ENCODE assay signal across 1 cellular context in the genomic region with DNA sequence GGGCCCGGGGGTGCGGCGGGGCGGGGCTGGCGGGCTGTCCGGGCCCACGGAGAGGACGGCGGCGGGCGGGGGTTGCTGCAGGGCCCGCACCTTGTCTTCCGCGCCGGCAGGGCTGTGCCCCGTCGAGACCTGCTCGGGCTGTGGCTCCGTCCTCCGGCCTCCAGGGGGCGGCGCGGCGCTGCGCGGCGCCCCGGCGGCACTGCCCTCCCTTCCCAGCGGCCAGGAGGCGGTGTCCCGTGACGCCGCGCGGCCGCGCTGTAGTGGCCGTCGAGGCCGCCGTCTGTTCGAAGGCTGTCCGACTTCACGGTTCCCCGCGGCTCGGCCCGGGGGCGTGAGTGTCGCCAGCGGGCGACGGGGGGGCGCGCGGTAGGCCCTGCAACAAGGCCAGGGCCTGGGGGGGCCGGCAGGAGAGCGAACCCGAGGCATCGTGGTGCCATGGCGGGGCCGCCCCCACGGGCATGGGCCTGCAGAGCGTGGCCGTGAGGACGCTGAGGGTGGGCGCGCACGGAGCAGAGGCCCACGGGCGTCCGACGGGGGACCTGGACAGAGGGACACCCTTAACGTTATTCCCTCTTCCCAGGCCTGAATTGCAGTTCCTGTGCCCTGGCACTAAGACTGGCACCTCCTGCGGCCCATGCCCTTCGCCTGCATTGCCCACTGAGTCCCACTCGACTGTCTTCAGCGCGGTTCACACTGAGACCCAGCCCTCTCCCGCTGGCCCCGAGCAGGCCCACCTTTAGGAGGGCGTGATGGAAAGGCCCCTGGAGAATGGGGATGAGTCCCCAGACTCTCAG.
TF ChIP-seq lines count a peak whose summit lies in the region.

A gene with protein sequence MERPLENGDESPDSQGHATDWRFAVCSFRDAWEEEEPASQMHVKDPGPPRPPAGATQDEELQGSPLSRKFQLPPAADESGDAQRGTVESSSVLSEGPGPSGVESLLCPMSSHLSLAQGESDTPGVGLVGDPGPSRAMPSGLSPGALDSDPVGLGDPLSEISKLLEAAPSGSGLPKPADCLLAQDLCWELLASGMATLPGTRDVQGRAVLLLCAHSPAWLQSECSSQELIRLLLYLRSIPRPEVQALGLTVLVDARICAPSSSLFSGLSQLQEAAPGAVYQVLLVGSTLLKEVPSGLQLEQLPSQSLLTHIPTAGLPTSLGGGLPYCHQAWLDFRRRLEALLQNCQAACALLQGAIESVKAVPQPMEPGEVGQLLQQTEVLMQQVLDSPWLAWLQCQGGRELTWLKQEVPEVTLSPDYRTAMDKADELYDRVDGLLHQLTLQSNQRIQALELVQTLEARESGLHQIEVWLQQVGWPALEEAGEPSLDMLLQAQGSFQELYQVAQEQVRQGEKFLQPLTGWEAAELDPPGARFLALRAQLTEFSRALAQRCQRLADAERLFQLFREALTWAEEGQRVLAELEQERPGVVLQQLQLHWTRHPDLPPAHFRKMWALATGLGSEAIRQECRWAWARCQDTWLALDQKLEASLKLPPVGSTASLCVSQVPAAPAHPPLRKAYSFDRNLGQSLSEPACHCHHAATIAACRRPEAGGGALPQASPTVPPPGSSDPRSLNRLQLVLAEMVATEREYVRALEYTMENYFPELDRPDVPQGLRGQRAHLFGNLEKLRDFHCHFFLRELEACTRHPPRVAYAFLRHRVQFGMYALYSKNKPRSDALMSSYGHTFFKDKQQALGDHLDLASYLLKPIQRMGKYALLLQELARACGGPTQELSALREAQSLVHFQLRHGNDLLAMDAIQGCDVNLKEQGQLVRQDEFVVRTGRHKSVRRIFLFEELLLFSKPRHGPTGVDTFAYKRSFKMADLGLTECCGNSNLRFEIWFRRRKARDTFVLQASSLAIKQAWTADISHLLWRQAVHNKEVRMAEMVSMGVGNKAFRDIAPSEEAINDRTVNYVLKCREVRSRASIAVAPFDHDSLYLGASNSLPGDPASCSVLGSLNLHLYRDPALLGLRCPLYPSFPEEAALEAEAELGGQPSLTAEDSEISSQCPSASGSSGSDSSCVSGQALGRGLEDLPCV (plus strand): TSS at position 237 of the 794 bp plus-strand sequence. CDS start 513 bp downstream, at position 750.

TF ChIP-seq in HepG2, 621 proteins besides CTCF, POLR2A, EP300 and RAD21 (continued from another document and continues in another):
- TF ChIP-seq, protein P1, sequence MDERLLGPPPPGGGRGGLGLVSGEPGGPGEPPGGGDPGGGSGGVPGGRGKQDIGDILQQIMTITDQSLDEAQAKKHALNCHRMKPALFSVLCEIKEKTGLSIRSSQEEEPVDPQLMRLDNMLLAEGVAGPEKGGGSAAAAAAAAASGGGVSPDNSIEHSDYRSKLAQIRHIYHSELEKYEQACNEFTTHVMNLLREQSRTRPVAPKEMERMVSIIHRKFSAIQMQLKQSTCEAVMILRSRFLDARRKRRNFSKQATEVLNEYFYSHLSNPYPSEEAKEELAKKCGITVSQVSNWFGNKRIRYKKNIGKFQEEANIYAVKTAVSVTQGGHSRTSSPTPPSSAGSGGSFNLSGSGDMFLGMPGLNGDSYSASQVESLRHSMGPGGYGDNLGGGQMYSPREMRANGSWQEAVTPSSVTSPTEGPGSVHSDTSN (CRISPR knock-in tag; IDR thresholded peaks at IDR 0.05) = no peak
- TF ChIP-seq ZNF33B (CRISPR knock-in tag; IDR thresholded peaks at IDR 0.05) = peak; percentile 89; the same call in 1 of the 2 replicates
- no peak for TF ChIP-seq RAD51 (IDR thresholded peaks at IDR 0.05; ENCODE audit: borderline replicate concordance)
- TF ChIP-seq MBNL3 (CRISPR knock-in tag; conservative IDR thresholded peaks at IDR 0.05) = no peak
- TF ChIP-seq, protein P2, sequence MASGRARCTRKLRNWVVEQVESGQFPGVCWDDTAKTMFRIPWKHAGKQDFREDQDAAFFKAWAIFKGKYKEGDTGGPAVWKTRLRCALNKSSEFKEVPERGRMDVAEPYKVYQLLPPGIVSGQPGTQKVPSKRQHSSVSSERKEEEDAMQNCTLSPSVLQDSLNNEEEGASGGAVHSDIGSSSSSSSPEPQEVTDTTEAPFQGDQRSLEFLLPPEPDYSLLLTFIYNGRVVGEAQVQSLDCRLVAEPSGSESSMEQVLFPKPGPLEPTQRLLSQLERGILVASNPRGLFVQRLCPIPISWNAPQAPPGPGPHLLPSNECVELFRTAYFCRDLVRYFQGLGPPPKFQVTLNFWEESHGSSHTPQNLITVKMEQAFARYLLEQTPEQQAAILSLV (CRISPR knock-in tag; IDR thresholded peaks at IDR 0.05; ENCODE audit: borderline replicate concordance) = peak; percentile 63; the same call in 1 of the 2 replicates
- TF ChIP-seq ZNF781 (CRISPR knock-in tag; IDR thresholded peaks at IDR 0.05; ENCODE audit: borderline replicate concordance, not compliant biosample characterization) = no peak
- TF ChIP-seq ZNF431 (CRISPR knock-in tag; IDR thresholded peaks at IDR 0.05; ENCODE audit: borderline replicate concordance, low read depth) = peak; percentile 80; the same call in 1 of the 2 replicates
- no peak for TF ChIP-seq CENPX (CRISPR knock-in tag; IDR thresholded peaks at IDR 0.05)
- no peak for TF ChIP-seq KMT2B (CRISPR knock-in tag; IDR thresholded peaks at IDR 0.05)
- TF ChIP-seq, protein P3, sequence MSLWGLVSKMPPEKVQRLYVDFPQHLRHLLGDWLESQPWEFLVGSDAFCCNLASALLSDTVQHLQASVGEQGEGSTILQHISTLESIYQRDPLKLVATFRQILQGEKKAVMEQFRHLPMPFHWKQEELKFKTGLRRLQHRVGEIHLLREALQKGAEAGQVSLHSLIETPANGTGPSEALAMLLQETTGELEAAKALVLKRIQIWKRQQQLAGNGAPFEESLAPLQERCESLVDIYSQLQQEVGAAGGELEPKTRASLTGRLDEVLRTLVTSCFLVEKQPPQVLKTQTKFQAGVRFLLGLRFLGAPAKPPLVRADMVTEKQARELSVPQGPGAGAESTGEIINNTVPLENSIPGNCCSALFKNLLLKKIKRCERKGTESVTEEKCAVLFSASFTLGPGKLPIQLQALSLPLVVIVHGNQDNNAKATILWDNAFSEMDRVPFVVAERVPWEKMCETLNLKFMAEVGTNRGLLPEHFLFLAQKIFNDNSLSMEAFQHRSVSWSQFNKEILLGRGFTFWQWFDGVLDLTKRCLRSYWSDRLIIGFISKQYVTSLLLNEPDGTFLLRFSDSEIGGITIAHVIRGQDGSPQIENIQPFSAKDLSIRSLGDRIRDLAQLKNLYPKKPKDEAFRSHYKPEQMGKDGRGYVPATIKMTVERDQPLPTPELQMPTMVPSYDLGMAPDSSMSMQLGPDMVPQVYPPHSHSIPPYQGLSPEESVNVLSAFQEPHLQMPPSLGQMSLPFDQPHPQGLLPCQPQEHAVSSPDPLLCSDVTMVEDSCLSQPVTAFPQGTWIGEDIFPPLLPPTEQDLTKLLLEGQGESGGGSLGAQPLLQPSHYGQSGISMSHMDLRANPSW (CRISPR knock-in tag; IDR thresholded peaks at IDR 0.05; ENCODE audit: borderline replicate concordance) = no peak
- TF ChIP-seq ZNF747 (CRISPR knock-in tag; IDR thresholded peaks at IDR 0.05; ENCODE audit: borderline replicate concordance) = no peak
- TF ChIP-seq, protein P4, sequence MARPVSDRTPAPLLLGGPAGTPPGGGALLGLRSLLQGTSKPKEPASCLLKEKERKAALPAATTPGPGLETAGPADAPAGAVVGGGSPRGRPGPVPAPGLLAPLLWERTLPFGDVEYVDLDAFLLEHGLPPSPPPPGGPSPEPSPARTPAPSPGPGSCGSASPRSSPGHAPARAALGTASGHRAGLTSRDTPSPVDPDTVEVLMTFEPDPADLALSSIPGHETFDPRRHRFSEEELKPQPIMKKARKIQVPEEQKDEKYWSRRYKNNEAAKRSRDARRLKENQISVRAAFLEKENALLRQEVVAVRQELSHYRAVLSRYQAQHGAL (CRISPR knock-in tag; IDR thresholded peaks at IDR 0.05; ENCODE audit: not compliant biosample characterization) = no peak
- no peak for TF ChIP-seq NONO (IDR thresholded peaks at IDR 0.05)
- peak; percentile 93 for TF ChIP-seq NONO (CRISPR knock-in tag; conservative IDR thresholded peaks at IDR 0.05)
- TF ChIP-seq, protein P5, sequence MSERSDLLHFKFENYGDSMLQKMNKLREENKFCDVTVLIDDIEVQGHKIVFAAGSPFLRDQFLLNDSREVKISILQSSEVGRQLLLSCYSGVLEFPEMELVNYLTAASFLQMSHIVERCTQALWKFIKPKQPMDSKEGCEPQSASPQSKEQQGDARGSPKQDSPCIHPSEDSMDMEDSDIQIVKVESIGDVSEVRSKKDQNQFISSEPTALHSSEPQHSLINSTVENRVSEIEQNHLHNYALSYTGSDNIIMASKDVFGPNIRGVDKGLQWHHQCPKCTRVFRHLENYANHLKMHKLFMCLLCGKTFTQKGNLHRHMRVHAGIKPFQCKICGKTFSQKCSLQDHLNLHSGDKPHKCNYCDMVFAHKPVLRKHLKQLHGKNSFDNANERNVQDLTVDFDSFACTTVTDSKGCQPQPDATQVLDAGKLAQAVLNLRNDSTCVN (CRISPR knock-in tag; IDR thresholded peaks at IDR 0.05; ENCODE audit: borderline replicate concordance) = no peak
- TF ChIP-seq ASH2L (IDR thresholded peaks at IDR 0.05; ENCODE audit: insufficient read length, low read depth, low read length) = no peak
- TF ChIP-seq ATAD3A (CRISPR knock-in tag; IDR thresholded peaks at IDR 0.05) = 0 out of 2 replicates have a peak, but pooled peaks have one; percentile 10
- TF ChIP-seq, protein P6, sequence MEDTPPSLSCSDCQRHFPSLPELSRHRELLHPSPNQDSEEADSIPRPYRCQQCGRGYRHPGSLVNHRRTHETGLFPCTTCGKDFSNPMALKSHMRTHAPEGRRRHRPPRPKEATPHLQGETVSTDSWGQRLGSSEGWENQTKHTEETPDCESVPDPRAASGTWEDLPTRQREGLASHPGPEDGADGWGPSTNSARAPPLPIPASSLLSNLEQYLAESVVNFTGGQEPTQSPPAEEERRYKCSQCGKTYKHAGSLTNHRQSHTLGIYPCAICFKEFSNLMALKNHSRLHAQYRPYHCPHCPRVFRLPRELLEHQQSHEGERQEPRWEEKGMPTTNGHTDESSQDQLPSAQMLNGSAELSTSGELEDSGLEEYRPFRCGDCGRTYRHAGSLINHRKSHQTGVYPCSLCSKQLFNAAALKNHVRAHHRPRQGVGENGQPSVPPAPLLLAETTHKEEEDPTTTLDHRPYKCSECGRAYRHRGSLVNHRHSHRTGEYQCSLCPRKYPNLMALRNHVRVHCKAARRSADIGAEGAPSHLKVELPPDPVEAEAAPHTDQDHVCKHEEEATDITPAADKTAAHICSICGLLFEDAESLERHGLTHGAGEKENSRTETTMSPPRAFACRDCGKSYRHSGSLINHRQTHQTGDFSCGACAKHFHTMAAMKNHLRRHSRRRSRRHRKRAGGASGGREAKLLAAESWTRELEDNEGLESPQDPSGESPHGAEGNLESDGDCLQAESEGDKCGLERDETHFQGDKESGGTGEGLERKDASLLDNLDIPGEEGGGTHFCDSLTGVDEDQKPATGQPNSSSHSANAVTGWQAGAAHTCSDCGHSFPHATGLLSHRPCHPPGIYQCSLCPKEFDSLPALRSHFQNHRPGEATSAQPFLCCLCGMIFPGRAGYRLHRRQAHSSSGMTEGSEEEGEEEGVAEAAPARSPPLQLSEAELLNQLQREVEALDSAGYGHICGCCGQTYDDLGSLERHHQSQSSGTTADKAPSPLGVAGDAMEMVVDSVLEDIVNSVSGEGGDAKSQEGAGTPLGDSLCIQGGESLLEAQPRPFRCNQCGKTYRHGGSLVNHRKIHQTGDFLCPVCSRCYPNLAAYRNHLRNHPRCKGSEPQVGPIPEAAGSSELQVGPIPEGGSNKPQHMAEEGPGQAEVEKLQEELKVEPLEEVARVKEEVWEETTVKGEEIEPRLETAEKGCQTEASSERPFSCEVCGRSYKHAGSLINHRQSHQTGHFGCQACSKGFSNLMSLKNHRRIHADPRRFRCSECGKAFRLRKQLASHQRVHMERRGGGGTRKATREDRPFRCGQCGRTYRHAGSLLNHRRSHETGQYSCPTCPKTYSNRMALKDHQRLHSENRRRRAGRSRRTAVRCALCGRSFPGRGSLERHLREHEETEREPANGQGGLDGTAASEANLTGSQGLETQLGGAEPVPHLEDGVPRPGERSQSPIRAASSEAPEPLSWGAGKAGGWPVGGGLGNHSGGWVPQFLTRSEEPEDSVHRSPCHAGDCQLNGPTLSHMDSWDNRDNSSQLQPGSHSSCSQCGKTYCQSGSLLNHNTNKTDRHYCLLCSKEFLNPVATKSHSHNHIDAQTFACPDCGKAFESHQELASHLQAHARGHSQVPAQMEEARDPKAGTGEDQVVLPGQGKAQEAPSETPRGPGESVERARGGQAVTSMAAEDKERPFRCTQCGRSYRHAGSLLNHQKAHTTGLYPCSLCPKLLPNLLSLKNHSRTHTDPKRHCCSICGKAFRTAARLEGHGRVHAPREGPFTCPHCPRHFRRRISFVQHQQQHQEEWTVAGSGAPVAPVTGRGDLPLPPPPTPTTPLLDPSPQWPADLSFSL (CRISPR knock-in tag; IDR thresholded peaks at IDR 0.05) = no peak
- no peak; the same call in 1 of the 2 replicates for TF ChIP-seq ZNF230 (CRISPR knock-in tag; IDR thresholded peaks at IDR 0.05)
- TF ChIP-seq NCOA5 (CRISPR knock-in tag; IDR thresholded peaks at IDR 0.05) = no peak
- TF ChIP-seq DMAP1 (CRISPR knock-in tag; IDR thresholded peaks at IDR 0.05) = no peak
- no peak for TF ChIP-seq CBX2 (IDR thresholded peaks at IDR 0.05; ENCODE audit: low read depth, low read length)
- peak; percentile 49; the same call in 1 of the 2 replicates for TF ChIP-seq CBX2 (CRISPR knock-in tag; IDR thresholded peaks at IDR 0.05; ENCODE audit: low read depth)
- TF ChIP-seq SSRP1 (CRISPR knock-in tag; IDR thresholded peaks at IDR 0.05) = 0 out of 2 replicates have a peak, but pooled peaks have one; percentile 10
- TF ChIP-seq YY1 (IDR thresholded peaks at IDR 0.05; ENCODE audit: insufficient read depth, insufficient replicate concordance, low read depth, low read length) = peak; percentile 84
- no peak; the same call in 1 of the 2 replicates for TF ChIP-seq ZNF160 (CRISPR knock-in tag; IDR thresholded peaks at IDR 0.05)
- TF ChIP-seq SIX1 (CRISPR knock-in tag; IDR thresholded peaks at IDR 0.05; ENCODE audit: borderline replicate concordance) = no peak
- peak; percentile 64; the same call in 1 of the 2 replicates for TF ChIP-seq CENPT (CRISPR knock-in tag; IDR thresholded peaks at IDR 0.05; ENCODE audit: low read depth)
- TF ChIP-seq ZNF326 (CRISPR knock-in tag; IDR thresholded peaks at IDR 0.05; ENCODE audit: borderline replicate concordance) = no peak
- peak; percentile 97; the same call in 1 of the 2 replicates for TF ChIP-seq HOXA9 (CRISPR knock-in tag; IDR thresholded peaks at IDR 0.05; ENCODE audit: borderline replicate concordance)
- TF ChIP-seq ZNF780A (CRISPR knock-in tag; IDR thresholded peaks at IDR 0.05) = no peak; the same call in 1 of the 2 replicates
- no peak for TF ChIP-seq ZNF839 (CRISPR knock-in tag; IDR thresholded peaks at IDR 0.05; ENCODE audit: borderline replicate concordance)
- no peak for TF ChIP-seq NBN (conservative IDR thresholded peaks at IDR 0.05)
- TF ChIP-seq MED1 (CRISPR knock-in tag; IDR thresholded peaks at IDR 0.05) = peak; percentile 40; the same call in 1 of the 2 replicates
- no peak for TF ChIP-seq NFE2L2 (IDR thresholded peaks at IDR 0.05; ENCODE audit: low read length)
